Comparison of ENCODE assay signal across 10 cellular contexts in the genomic region with DNA sequence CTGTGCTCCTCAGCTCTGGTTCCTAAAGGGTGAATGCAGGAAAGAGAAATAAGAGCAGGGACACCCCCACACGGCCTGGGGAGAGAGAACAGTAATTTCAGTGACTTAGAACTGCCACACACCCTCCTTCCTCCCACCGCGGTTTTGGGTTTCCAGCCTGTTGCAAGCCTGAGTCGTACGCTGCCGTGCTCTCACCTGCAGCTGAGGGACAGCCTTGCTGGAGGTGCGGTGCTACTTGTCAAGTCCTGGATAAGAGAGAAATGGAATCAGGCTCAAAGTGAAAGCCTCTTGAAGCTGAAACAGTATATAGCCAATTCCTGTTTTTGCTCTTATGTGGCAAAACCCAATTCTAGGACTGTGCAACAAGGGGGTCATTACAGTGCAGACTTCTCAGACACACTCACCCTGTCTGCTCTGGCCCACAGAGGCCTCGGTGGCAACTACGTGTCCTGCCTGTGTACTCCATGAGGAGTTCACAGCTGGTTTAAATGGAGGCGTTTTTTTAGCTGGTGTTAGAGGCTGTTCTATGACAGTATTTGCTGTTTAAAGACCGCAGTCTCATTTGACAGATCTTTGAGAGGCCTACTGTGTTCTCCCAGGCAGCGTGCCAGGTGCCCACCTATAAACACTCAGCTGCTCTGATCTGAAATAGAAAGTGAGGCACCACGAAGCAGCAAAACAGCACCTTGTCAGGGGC. TPM values are rescaled to one million over a fixed set of nuclear protein-coding genes. Genes with fewer than 3 reads are reported as not detected.
DNase-seq lines count a peak whose midpoint lies in the region; ATAC-seq and TF ChIP-seq lines count a peak whose summit lies in the region.
"Had no signal": no experiment of that assay in that cellular context is flagged by ENCODE, and none has a peak within 500 bp of the region (broad histone marks: within the 10 kb centered on the region; RNA-seq: fewer than 3 reads in every experiment).

No MANE protein-coding gene starts in this region.

- H3K4me3 ChIP-seq in GM12865 (ENCODE audit: low read depth, low read length): no peak overlapping the region
- no peak overlapping the region for H3K4me3 ChIP-seq in RWPE2 (ENCODE audit: severe bottlenecking)
- H3K4me3 ChIP-seq in lung: no peak overlapping the region
- H3K4me3 ChIP-seq in ovary: no peak overlapping the region

- H3K27ac Mint-ChIP-seq in activated naive CD4-positive, alpha-beta T cell treated with anti-CD3 and anti-CD28 coated beads, Interleukin-2, amount 50 U/mL, for 24 hours: peak overlapping the region; percentile 83

- CTCF ChIA-PET in HEK293T (lab: Yijun Ruan, JAX): interaction anchor here (1.0 kb wide), 1 partner anchor 22 kb away, joined by 4 read pairs; no protein-coding TSS in a partner anchor

- DNase-seq in GM12865 (ENCODE audit: low read depth) (peak; percentile 87), RWPE2 (ENCODE audit: low spot score) (no peak), lung (ENCODE audit: low spot score) (peak; percentile 53), HEK293T (ENCODE audit: extremely low spot score) (no peak), ovary (no peak)
- DNase-seq in stimulated activated CD8-positive, alpha-beta memory T cell treated with anti-CD3 and anti-CD28 coated beads, Interleukin-4, amount 100 ng/mL, for 4 hours (ENCODE audit: low read depth in 2 of 2, low spot score in 1 of 2): peak; percentile 54 to 69

- POLR2A ChIA-PET in HEK293T (lab: Yijun Ruan, JAX): interaction anchor here (0.9 to 1.3 kb wide), 2 partner anchors 17 to 38 kb away, joined by 3 read pairs; no protein-coding TSS in a partner anchor

- peaks cover 85% of the 10 kb centered on the region for H3K4me1 Mint-ChIP-seq in activated naive CD4-positive, alpha-beta T cell treated with anti-CD3 and anti-CD28 coated beads, Interleukin-2, amount 50 U/mL, for 24 hours

- H3K4me1 ChIP-seq in RWPE2 (ENCODE audit: insufficient read depth, poor library complexity, severe bottlenecking) (peaks cover 12% of the 10 kb centered on the region), lung (ENCODE audit: control insufficient read depth in 2 of 2, insufficient read depth in 2 of 2, low read length in 2 of 2) (peaks cover 0 to 35% of the 10 kb centered on the region in 2 donors), ovary (ENCODE audit: insufficient read depth) (peaks cover 12% of the 10 kb centered on the region)

- no peaks in the 10 kb centered on the region for H3K9me3 ChIP-seq in RWPE2 (ENCODE audit: severe bottlenecking)
- peaks cover 0 to 2% of the 10 kb centered on the region in 2 donors for H3K9me3 ChIP-seq in lung (ENCODE audit: control insufficient read depth in 2 of 2, insufficient read depth in 1 of 2, low read length in 1 of 2)
- H3K9me3 ChIP-seq in ovary: no peaks in the 10 kb centered on the region

- TF ChIP-seq POLR2A in ovary (IDR thresholded peaks at IDR 0.05): no peak

- no peaks in the 10 kb centered on the region for H3K27me3 Mint-ChIP-seq in activated naive CD4-positive, alpha-beta T cell treated with anti-CD3 and anti-CD28 coated beads, Interleukin-2, amount 50 U/mL, for 24 hours

- peak overlapping the region; percentile 15 for H3K27ac ChIP-seq in RWPE2 (ENCODE audit: poor library complexity, severe bottlenecking)
- peak overlapping the region in 1 of 2 donors; percentile 85 for H3K27ac ChIP-seq in lung (ENCODE audit: low read depth in 1 of 2, low read length in 1 of 2)
- H3K27ac ChIP-seq in ovary: peak overlapping the region in 1 of 2 donors; percentile 62

- TF ChIP-seq CTCF in GM12865 (IDR thresholded peaks at IDR 0.05; ENCODE audit: insufficient read depth, low read depth, low read length, missing control alignments) (no peak), RWPE2 (IDR thresholded peaks at IDR 0.05; ENCODE audit: poor library complexity, severe bottlenecking) (no peak), lung (IDR thresholded peaks at IDR 0.05; ENCODE audit: control extremely low read depth, extremely low read depth) (no peak), ovary (IDR thresholded peaks at IDR 0.05) (no peak)

- H3K36me3 Mint-ChIP-seq in activated naive CD4-positive, alpha-beta T cell treated with anti-CD3 and anti-CD28 coated beads, Interleukin-2, amount 50 U/mL, for 24 hours: peaks cover 9% of the 10 kb centered on the region

- H3K9me3 Mint-ChIP-seq in activated naive CD4-positive, alpha-beta T cell treated with anti-CD3 and anti-CD28 coated beads, Interleukin-2, amount 50 U/mL, for 24 hours: no peaks in the 10 kb centered on the region

- TF ChIP-seq EP300 in ovary (IDR thresholded peaks at IDR 0.05): no peak

- peak overlapping the region; percentile 63 for H3K4me3 Mint-ChIP-seq in activated naive CD4-positive, alpha-beta T cell treated with anti-CD3 and anti-CD28 coated beads, Interleukin-2, amount 50 U/mL, for 24 hours

- ATAC-seq in HG02759 (IDR thresholded peaks at IDR 0.05; ENCODE audit: unreplicated experiment): peak; percentile 82
- ATAC-seq in RWPE2 (ENCODE audit: low read depth): peak; percentile 52; the same call in 2 of the 3 replicates
- ATAC-seq in lung (ENCODE audit: insufficient read depth, low FRiP score): peak; percentile 63
- ATAC-seq: HCT116 had no signal

- H3K36me3 ChIP-seq in RWPE2 (ENCODE audit: low read depth): peaks cover 43% of the 10 kb centered on the region
- peaks cover 0 to 6% of the 10 kb centered on the region in 2 donors for H3K36me3 ChIP-seq in lung (ENCODE audit: control insufficient read depth in 2 of 2, insufficient read depth in 2 of 2, low read length in 2 of 2)
- no peaks in the 10 kb centered on the region for H3K36me3 ChIP-seq in ovary

- intact Hi-C loops in ovary (cut with DNase I): no loop called here

- H3K27me3 ChIP-seq in RWPE2 (ENCODE audit: insufficient read depth, poor library complexity, severe bottlenecking): no peaks in the 10 kb centered on the region
- H3K27me3 ChIP-seq in lung (ENCODE audit: control insufficient read depth, insufficient read depth): no peaks in the 10 kb centered on the region
- no peaks in the 10 kb centered on the region for H3K27me3 ChIP-seq in ovary

- 18 to 20% methylated on average over 13 of the region's 13 CpGs for WGBS in lung, 2 donors
- 15 to 23% (median 18%) methylated on average over 13 of the region's 13 CpGs for WGBS in ovary, 3 donors

TF ChIP-seq in HEK293T, 16 proteins besides CTCF, POLR2A, EP300 and RAD21:
- no peak for TF ChIP-seq HDGF (IDR thresholded peaks at IDR 0.05; ENCODE audit: borderline replicate concordance)
- TF ChIP-seq TARDBP (IDR thresholded peaks at IDR 0.05): no peak

RNA-seq across cellular contexts. Expression of gene TBC1D2B, which starts 42.9 kb away (rescaled TPM):
- total RNA-seq in lung: 10 to 100 TPM; 54.5 to 62.9 TPM
- 10 to 100 TPM; 21.8 to 23.3 TPM for polyA plus RNA-seq in lung
- total RNA-seq in ovary: 100 to 1,000 TPM in 4 of 7 donors, 10 to 100 TPM in 3; 42.3 to 146 (median 115) TPM
- polyA plus RNA-seq in ovary: 100 to 1,000 TPM in 1 of 2 donors, 10 to 100 TPM in 1; 53.3 to 122 TPM

RNA-seq across cellular contexts. Expression of gene SH2D7, which starts 57.7 kb away (rescaled TPM):
- total RNA-seq in lung (under 1 TPM in 1 of 2 donors, not detected in 1; 0.25 TPM), ovary (not detected)
- polyA plus RNA-seq in lung (under 1 TPM in 1 of 2 donors, not detected in 1; 0.04 TPM), ovary (not detected)
- polyA plus RNA-seq: keratinocyte had no signal

Comparison
In these comparisons a context has a peak if more than half of its experiments do, and no peak if none do; other contexts are left out.
1. DNase-seq: peak in GM12865 (single experiment), lung (single experiment) and stimulated activated CD8-positive, alpha-beta memory T cell treated with anti-CD3 and anti-CD28 coated beads, Interleukin-4, amount 100 ng/mL, for 4 hours (2 of 2); none in RWPE2 (single experiment), HEK293T (single experiment) and ovary (0 of 5).
2. Peak in every context shown above with its lines, with median percentiles within 50 percentile points of each other: ATAC-seq.